In the genomic region with DNA sequence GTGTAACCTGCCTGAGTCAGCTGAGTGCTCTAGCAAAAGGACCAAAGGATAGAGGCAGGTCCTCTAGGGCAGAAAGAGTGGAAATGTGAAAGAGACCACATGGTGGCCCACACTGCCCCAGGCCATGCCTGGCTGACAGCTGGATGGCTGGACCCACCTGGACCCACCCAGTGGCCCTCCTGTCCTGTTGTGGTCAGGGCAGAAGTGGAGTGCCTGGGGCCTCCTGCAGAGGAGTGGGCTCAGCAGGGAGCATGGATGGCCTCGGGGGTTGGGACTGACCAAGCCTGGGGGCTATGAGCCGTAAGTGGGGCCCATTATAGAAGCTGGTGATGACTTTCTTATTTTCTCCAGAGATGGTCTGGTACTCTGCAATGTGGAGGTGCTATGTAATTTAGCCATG, we compare ENCODE assay signal across 1 cellular context.
TF ChIP-seq lines count a peak whose summit lies in the region.

No MANE protein-coding gene starts in this region.

TF ChIP-seq in GM23338, 12 proteins besides CTCF, POLR2A, EP300 and RAD21 (continued from another document):
- TF ChIP-seq STAT1 (IDR thresholded peaks at IDR 0.05; ENCODE audit: unreplicated experiment) (no peak), JUNB (IDR thresholded peaks at IDR 0.05; ENCODE audit: unreplicated experiment) (no peak), CREB1 (CRISPR knock-in tag; IDR thresholded peaks at IDR 0.05; ENCODE audit: low read depth) (no peak), EZH2phosphoT487 (IDR thresholded peaks at IDR 0.05; ENCODE audit: unreplicated experiment) (no peak), ZNF331 (CRISPR knock-in tag; IDR thresholded peaks at IDR 0.05; ENCODE audit: low read depth) (no peak), ZNF114 (CRISPR knock-in tag; IDR thresholded peaks at IDR 0.05) (no peak), POLR2AphosphoS5 (IDR thresholded peaks at IDR 0.05; ENCODE audit: low read depth) (no peak), NANOG (IDR thresholded peaks at IDR 0.05; ENCODE audit: borderline replicate concordance) (no peak)
- TF ChIP-seq, protein P1, sequence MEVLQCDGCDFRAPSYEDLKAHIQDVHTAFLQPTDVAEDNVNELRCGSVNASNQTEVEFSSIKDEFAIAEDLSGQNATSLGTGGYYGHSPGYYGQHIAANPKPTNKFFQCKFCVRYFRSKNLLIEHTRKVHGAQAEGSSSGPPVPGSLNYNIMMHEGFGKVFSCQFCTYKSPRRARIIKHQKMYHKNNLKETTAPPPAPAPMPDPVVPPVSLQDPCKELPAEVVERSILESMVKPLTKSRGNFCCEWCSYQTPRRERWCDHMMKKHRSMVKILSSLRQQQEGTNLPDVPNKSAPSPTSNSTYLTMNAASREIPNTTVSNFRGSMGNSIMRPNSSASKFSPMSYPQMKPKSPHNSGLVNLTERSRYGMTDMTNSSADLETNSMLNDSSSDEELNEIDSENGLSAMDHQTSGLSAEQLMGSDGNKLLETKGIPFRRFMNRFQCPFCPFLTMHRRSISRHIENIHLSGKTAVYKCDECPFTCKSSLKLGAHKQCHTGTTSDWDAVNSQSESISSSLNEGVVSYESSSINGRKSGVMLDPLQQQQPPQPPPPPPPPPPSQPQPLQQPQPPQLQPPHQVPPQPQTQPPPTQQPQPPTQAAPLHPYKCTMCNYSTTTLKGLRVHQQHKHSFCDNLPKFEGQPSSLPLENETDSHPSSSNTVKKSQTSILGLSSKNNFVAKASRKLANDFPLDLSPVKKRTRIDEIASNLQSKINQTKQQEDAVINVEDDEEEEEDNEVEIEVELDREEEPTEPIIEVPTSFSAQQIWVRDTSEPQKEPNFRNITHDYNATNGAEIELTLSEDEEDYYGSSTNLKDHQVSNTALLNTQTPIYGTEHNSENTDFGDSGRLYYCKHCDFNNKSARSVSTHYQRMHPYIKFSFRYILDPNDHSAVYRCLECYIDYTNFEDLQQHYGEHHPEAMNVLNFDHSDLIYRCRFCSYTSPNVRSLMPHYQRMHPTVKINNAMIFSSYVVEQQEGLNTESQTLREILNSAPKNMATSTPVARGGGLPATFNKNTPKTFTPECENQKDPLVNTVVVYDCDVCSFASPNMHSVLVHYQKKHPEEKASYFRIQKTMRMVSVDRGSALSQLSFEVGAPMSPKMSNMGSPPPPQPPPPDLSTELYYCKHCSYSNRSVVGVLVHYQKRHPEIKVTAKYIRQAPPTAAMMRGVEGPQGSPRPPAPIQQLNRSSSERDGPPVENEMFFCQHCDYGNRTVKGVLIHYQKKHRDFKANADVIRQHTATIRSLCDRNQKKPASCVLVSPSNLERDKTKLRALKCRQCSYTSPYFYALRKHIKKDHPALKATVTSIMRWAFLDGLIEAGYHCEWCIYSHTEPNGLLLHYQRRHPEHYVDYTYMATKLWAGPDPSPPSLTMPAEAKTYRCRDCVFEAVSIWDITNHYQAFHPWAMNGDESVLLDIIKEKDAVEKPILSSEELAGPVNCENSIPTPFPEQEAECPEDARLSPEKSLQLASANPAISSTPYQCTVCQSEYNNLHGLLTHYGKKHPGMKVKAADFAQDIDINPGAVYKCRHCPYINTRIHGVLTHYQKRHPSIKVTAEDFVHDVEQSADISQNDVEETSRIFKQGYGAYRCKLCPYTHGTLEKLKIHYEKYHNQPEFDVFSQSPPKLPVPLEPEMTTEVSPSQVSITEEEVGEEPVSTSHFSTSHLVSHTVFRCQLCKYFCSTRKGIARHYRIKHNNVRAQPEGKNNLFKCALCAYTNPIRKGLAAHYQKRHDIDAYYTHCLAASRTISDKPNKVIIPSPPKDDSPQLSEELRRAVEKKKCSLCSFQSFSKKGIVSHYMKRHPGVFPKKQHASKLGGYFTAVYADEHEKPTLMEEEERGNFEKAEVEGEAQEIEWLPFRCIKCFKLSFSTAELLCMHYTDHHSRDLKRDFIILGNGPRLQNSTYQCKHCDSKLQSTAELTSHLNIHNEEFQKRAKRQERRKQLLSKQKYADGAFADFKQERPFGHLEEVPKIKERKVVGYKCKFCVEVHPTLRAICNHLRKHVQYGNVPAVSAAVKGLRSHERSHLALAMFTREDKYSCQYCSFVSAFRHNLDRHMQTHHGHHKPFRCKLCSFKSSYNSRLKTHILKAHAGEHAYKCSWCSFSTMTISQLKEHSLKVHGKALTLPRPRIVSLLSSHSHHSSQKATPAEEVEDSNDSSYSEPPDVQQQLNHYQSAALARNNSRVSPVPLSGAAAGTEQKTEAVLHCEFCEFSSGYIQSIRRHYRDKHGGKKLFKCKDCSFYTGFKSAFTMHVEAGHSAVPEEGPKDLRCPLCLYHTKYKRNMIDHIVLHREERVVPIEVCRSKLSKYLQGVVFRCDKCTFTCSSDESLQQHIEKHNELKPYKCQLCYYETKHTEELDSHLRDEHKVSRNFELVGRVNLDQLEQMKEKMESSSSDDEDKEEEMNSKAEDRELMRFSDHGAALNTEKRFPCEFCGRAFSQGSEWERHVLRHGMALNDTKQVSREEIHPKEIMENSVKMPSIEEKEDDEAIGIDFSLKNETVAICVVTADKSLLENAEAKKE (CRISPR knock-in tag; IDR thresholded peaks at IDR 0.05) = no peak
- TF ChIP-seq, protein P2, sequence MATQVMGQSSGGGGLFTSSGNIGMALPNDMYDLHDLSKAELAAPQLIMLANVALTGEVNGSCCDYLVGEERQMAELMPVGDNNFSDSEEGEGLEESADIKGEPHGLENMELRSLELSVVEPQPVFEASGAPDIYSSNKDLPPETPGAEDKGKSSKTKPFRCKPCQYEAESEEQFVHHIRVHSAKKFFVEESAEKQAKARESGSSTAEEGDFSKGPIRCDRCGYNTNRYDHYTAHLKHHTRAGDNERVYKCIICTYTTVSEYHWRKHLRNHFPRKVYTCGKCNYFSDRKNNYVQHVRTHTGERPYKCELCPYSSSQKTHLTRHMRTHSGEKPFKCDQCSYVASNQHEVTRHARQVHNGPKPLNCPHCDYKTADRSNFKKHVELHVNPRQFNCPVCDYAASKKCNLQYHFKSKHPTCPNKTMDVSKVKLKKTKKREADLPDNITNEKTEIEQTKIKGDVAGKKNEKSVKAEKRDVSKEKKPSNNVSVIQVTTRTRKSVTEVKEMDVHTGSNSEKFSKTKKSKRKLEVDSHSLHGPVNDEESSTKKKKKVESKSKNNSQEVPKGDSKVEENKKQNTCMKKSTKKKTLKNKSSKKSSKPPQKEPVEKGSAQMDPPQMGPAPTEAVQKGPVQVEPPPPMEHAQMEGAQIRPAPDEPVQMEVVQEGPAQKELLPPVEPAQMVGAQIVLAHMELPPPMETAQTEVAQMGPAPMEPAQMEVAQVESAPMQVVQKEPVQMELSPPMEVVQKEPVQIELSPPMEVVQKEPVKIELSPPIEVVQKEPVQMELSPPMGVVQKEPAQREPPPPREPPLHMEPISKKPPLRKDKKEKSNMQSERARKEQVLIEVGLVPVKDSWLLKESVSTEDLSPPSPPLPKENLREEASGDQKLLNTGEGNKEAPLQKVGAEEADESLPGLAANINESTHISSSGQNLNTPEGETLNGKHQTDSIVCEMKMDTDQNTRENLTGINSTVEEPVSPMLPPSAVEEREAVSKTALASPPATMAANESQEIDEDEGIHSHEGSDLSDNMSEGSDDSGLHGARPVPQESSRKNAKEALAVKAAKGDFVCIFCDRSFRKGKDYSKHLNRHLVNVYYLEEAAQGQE (IDR thresholded peaks at IDR 0.05; ENCODE audit: unreplicated experiment) = no peak
